12 cellular contexts compared by ENCODE assay signal in the genomic region with DNA sequence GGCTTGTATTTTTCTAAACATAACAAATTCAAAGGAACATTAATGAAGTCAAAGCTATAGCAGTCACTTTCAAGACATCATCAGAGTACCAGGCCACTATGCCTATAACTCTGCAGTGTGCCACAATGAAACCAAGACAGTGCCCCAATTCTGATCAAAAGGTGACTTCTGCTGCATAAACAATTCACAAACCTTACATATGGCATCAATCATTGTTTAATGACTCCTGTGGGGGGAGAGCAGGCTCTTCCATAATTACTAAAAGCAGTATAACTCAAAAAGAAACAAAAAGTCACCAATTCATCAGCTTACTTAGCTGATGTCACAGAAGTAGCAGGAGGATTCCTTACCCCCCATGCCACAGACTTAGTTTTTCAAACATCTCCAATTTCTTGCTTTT. TPM values are rescaled to one million over a fixed set of nuclear protein-coding genes. Genes with fewer than 3 reads are reported as not detected.
DNase-seq lines count a peak whose midpoint lies in the region; ATAC-seq and TF ChIP-seq lines count a peak whose summit lies in the region.
"Had no signal": no experiment of that assay in that cellular context is flagged by ENCODE, and none has a peak within 500 bp of the region (broad histone marks: within the 10 kb centered on the region; RNA-seq: fewer than 3 reads in every experiment).

No MANE protein-coding gene starts in this region.

- H3K4me3 ChIP-seq in ACC112 (ENCODE audit: low read depth, low read length) (no peak overlapping the region), osteoblast (ENCODE audit: insufficient read depth, low read length) (no peak overlapping the region), transverse colon (no peak overlapping the region)

- peak overlapping the region; percentile 4 for H3K4me2 ChIP-seq in osteoblast (ENCODE audit: insufficient read depth, low read length)

- no peak overlapping the region for H2AFZ ChIP-seq in ACC112 (ENCODE audit: low read length, unreplicated experiment)
- H2AFZ ChIP-seq in osteoblast (ENCODE audit: low read length) = no peak overlapping the region

- H3K27ac ChIP-seq in ACC112 (ENCODE audit: low read depth, low read length) (0 out of 2 replicates have a peak overlapping the region, but pooled peaks have one; percentile 1), osteoblast (ENCODE audit: low read depth, low read length) (peak overlapping the region; percentile 62), transverse colon (peak overlapping the region in 2 of 4 donors; percentile 68 to 74)
- H3K27ac ChIP-seq: epithelial cell of prostate had no signal

- peaks cover 26% of the 10 kb centered on the region for H3K36me3 Mint-ChIP-seq in HFFc6 (ENCODE audit: low read depth)
- H3K36me3 Mint-ChIP-seq in central memory CD8-positive, alpha-beta T cell (ENCODE audit: insufficient read depth) = peaks cover 4% of the 10 kb centered on the region
- H3K36me3 Mint-ChIP-seq: naive B cell had no signal

- H3K4me1 ChIP-seq in ACC112 (ENCODE audit: control insufficient read depth, insufficient read depth, low read length, unreplicated experiment) = peaks cover 13% of the 10 kb centered on the region
- H3K4me1 ChIP-seq in osteoblast (ENCODE audit: insufficient read depth, low read length) = peaks cover 26% of the 10 kb centered on the region
- peaks cover 9 to 50% (median 18%) of the 10 kb centered on the region in 4 donors for H3K4me1 ChIP-seq in transverse colon

- no peak for DNase-seq in HFFc6
- no peak for DNase-seq in central memory CD8-positive, alpha-beta T cell (ENCODE audit: low spot score in 2 of 2)
- DNase-seq in osteoblast (ENCODE audit: insufficient read length, low spot score, missing footprints) = no peak
- no peak for DNase-seq in transverse colon
- DNase-seq in NCI-H2107 (lab: John Stamatoyannopoulos, UW) = no peak
- no peak for DNase-seq in HCEC 1CT
- DNase-seq: naive B cell; NCI-H226; stimulated activated naive B cell treated with anti-CD40 and anti-IgM and Interleukin-4, amounts not matched to agents 10 μg/mL and 1 μg/mL and 100 μg/mL, for 72 hours had no signal

- no peak for TF ChIP-seq POLR2A in transverse colon (IDR thresholded peaks at IDR 0.05)

- H3K9me3 Mint-ChIP-seq in HFFc6 = peaks cover 5% of the 10 kb centered on the region; the same call in 1 of the 2 replicates
- no peaks in the 10 kb centered on the region for H3K9me3 Mint-ChIP-seq in central memory CD8-positive, alpha-beta T cell
- H3K9me3 Mint-ChIP-seq: stimulated activated naive B cell treated with anti-CD40 and anti-IgM and Interleukin-4, amounts not matched to agents 10 μg/mL and 1 μg/mL and 100 μg/mL, for 72 hours had no signal

- ATAC-seq in central memory CD8-positive, alpha-beta T cell (replicated peaks; ENCODE audit: extremely low read depth, poor library complexity, severe bottlenecking) = no peak
- no peak for ATAC-seq in GM21515 (IDR thresholded peaks at IDR 0.05; ENCODE audit: unreplicated experiment)
- ATAC-seq: stimulated activated naive B cell treated with anti-CD40 and anti-IgM and Interleukin-4, amounts not matched to agents 10 μg/mL and 1 μg/mL and 100 μg/mL, for 72 hours had no signal

- in situ Hi-C loops in transverse colon (cut with MboI; ENCODE audit: low pct_ligation_motif_present in 1 of 4, low pct_unique_long_range_greater_than_20kb in 1 of 4, low sequenced_read_pairs in 3 of 4) = no loop called here

- peaks cover 30% of the 10 kb centered on the region for H4K20me1 ChIP-seq in osteoblast (ENCODE audit: insufficient read depth, low read length)

- no peak for TF ChIP-seq EP300 in transverse colon (IDR thresholded peaks at IDR 0.05; ENCODE audit: low read depth)

- intact Hi-C loops in transverse colon (cut with DNase I; ENCODE audit: low total_unique reads) = no loop called here

- H3K36me3 ChIP-seq in ACC112 (ENCODE audit: insufficient read depth, low read length) (peaks cover 23% of the 10 kb centered on the region), osteoblast (ENCODE audit: insufficient read depth, low read length) (peaks cover 2% of the 10 kb centered on the region), transverse colon (no peaks in the 10 kb centered on the region)

- H3K79me2 ChIP-seq in ACC112 (ENCODE audit: control insufficient read depth, insufficient read depth, low read length, unreplicated experiment) (peaks cover 91% of the 10 kb centered on the region), osteoblast (ENCODE audit: insufficient read depth, low read length) (peaks cover 93% of the 10 kb centered on the region)

- H3K4me3 Mint-ChIP-seq in HFFc6 = no peak overlapping the region; the same call in 1 of the 2 replicates
- H3K4me3 Mint-ChIP-seq in central memory CD8-positive, alpha-beta T cell = no peak overlapping the region
- H3K4me3 Mint-ChIP-seq: naive B cell; stimulated activated naive B cell treated with anti-CD40 and anti-IgM and Interleukin-4, amounts not matched to agents 10 μg/mL and 1 μg/mL and 100 μg/mL, for 72 hours had no signal

- H3K9me3 ChIP-seq in osteoblast (ENCODE audit: low read depth, low read length) (no peaks in the 10 kb centered on the region), transverse colon (no peaks in the 10 kb centered on the region)

- no peaks in the 10 kb centered on the region for H3K27me3 Mint-ChIP-seq in HFFc6 (ENCODE audit: insufficient read depth)
- H3K27me3 Mint-ChIP-seq in central memory CD8-positive, alpha-beta T cell = no peaks in the 10 kb centered on the region
- H3K27me3 Mint-ChIP-seq: naive B cell; stimulated activated naive B cell treated with anti-CD40 and anti-IgM and Interleukin-4, amounts not matched to agents 10 μg/mL and 1 μg/mL and 100 μg/mL, for 72 hours had no signal

- no peak for TF ChIP-seq CTCF in HFFc6 (IDR thresholded peaks at IDR 0.05)
- TF ChIP-seq CTCF in osteoblast (IDR thresholded peaks at IDR 0.05; ENCODE audit: extremely low read depth, low read depth, low read length) = no peak
- TF ChIP-seq CTCF in transverse colon (IDR thresholded peaks at IDR 0.05) = no peak

- peaks cover 69% of the 10 kb centered on the region for H3K4me1 Mint-ChIP-seq in HFFc6 (ENCODE audit: low read depth)
- H3K4me1 Mint-ChIP-seq in central memory CD8-positive, alpha-beta T cell = peaks cover 67% of the 10 kb centered on the region

- no peaks in the 10 kb centered on the region for H3K27me3 ChIP-seq in ACC112 (ENCODE audit: insufficient read depth, low read length)
- no peaks in the 10 kb centered on the region for H3K27me3 ChIP-seq in osteoblast (ENCODE audit: insufficient read depth, low read length)
- H3K27me3 ChIP-seq in transverse colon = no peaks in the 10 kb centered on the region

- H3K27ac Mint-ChIP-seq in HFFc6 = peak overlapping the region; percentile 81; the same call in 1 of the 2 replicates
- H3K27ac Mint-ChIP-seq in central memory CD8-positive, alpha-beta T cell (ENCODE audit: low read depth) = peak overlapping the region; percentile 95
- H3K27ac Mint-ChIP-seq: stimulated activated naive B cell treated with anti-CD40 and anti-IgM and Interleukin-4, amounts not matched to agents 10 μg/mL and 1 μg/mL and 100 μg/mL, for 72 hours had no signal

RNA-seq across cellular contexts. Expression of gene LPIN2, which starts 15.5 kb away (rescaled TPM):
- 10 to 100 TPM; 24.6 to 27.7 (median 26.3) TPM for total RNA-seq in HFFc6 (2021; fragmentation: NEBNext Ultra II Directional; extraction: Animal tissue kit (Norgen Biotek cat#: 25700))
- total RNA-seq in osteoblast (47.7 and 48.1 TPM in 2 replicates), transverse colon (100 to 1,000 TPM in 1 of 4 donors, 10 to 100 TPM in 3; 11.1 to 151 (median 87.0) TPM)
